9 cellular contexts compared by ENCODE assay signal in the genomic region with DNA sequence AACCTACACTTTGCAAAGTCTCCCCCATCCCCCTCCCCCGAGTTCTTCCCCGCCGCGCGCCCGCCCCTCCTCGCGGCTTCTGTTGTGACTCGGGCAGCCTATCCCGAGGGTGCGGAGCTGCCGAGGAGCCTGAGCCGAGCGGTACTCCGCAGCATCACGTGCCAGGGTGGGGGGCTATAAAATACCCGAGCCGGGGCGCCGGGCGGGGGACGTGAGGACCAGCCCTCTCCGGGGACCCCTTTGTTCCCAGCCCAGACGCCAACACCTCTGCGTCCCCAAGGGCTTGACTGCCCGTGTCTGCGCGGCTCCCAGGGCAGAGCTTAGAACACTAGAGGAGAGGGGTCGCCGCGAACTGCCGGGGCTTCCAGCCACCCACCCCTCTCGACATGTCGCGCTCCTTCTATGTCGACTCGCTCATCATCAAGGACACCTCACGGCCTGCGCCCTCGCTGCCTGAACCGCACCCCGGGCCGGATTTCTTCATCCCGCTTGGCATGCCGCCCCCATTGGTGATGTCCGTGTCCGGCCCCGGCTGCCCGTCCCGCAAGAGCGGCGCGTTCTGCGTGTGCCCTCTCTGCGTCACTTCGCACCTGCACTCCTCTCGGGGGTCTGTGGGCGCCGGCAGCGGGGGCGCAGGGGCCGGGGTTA. TPM values are rescaled to one million over a fixed set of nuclear protein-coding genes. Genes with fewer than 3 reads are reported as not detected.
A peak's percentile ranks its signal among the peaks of the same experiment; 100 is the strongest.
DNase-seq lines count a peak whose midpoint lies in the region; ATAC-seq and TF ChIP-seq lines count a peak whose summit lies in the region.
"Had no signal": no experiment of that assay in that cellular context is flagged by ENCODE, and none has a peak within 500 bp of the region (broad histone marks: within the 10 kb centered on the region; RNA-seq: fewer than 3 reads in every experiment).

A gene (plus strand): TSS at position 205 of the 648 bp plus-strand sequence. CDS start 182 bp downstream, at position 387.

- H3K4me1 Mint-ChIP-seq in activated CD4-positive, alpha-beta T cell treated with anti-CD3 and anti-CD28 coated beads for 36 hours = peaks cover 50% of the 10 kb centered on the region
- peaks cover 45% of the 10 kb centered on the region for H3K4me1 Mint-ChIP-seq in activated naive CD8-positive, alpha-beta T cell (ENCODE audit: low read depth)

- peak within 1 kb of the TSS; percentile 41 for H3K4me3 ChIP-seq in suprapubic skin

- H3K4me1 ChIP-seq in suprapubic skin = peaks cover 37% of the 10 kb centered on the region

- no peak within 1 kb of the TSS for H3K27ac Mint-ChIP-seq in activated CD4-positive, alpha-beta T cell treated with anti-CD3 and anti-CD28 coated beads for 36 hours
- no peak within 1 kb of the TSS for H3K27ac Mint-ChIP-seq in activated naive CD8-positive, alpha-beta T cell

- peaks cover 83% of the 10 kb centered on the region for H3K27me3 Mint-ChIP-seq in activated CD4-positive, alpha-beta T cell treated with anti-CD3 and anti-CD28 coated beads for 36 hours
- H3K27me3 Mint-ChIP-seq in activated naive CD8-positive, alpha-beta T cell = peaks cover 69% of the 10 kb centered on the region

- no peak for TF ChIP-seq POLR2A in suprapubic skin (IDR thresholded peaks at IDR 0.05)

- H3K27me3 ChIP-seq in suprapubic skin = peaks cover 100% of the 10 kb centered on the region

- ATAC-seq in activated CD4-positive, alpha-beta T cell treated with anti-CD3 and anti-CD28 coated beads for 36 hours = no peak
- no peak for ATAC-seq in GM21717 (IDR thresholded peaks at IDR 0.05; ENCODE audit: unreplicated experiment)

- CTCF ChIA-PET in activated CD4-positive, alpha-beta T cell treated with anti-CD3 and anti-CD28 coated beads for 36 hours (lab: Charles Lee) = interaction anchor here (1.1 kb wide), 1 partner anchor 8 kb away, joined by 4 read pairs; no protein-coding TSS in a partner anchor

- H3K9me3 Mint-ChIP-seq in activated CD4-positive, alpha-beta T cell treated with anti-CD3 and anti-CD28 coated beads for 36 hours (ENCODE audit: low read depth) = no peaks in the 10 kb centered on the region
- no peaks in the 10 kb centered on the region for H3K9me3 Mint-ChIP-seq in activated naive CD8-positive, alpha-beta T cell (ENCODE audit: low read depth)

- no peak for TF ChIP-seq EP300 in suprapubic skin (IDR thresholded peaks at IDR 0.05)

- 0% methylated on average over 5 of the region's 62 CpGs for WGBS in suprapubic skin

- H3K36me3 ChIP-seq in suprapubic skin = no peaks in the 10 kb centered on the region

- H3K9me3 ChIP-seq in suprapubic skin = no peaks in the 10 kb centered on the region

- peak; percentile 26 for DNase-seq in activated CD4-positive, alpha-beta T cell treated with anti-CD3 and anti-CD28 coated beads for 36 hours
- DNase-seq in activated CD4-positive, alpha-beta T cell treated with anti-CD3 and anti-CD28 coated beads for 4 hours = no peak
- DNase-seq in iPS-NIHi11 (ENCODE audit: low spot score) = peak; percentile 46
- peak in 1 of 2 donors; percentile 81 for DNase-seq in suprapubic skin (ENCODE audit: low spot score in 2 of 2)
- no peak for DNase-seq in RPMI8226
- DNase-seq in SIG-M5 (lab: John Stamatoyannopoulos, UW) = no peak

- no peak within 1 kb of the TSS for H3K27ac ChIP-seq in suprapubic skin

- no peaks in the 10 kb centered on the region for H3K36me3 Mint-ChIP-seq in activated CD4-positive, alpha-beta T cell treated with anti-CD3 and anti-CD28 coated beads for 36 hours (ENCODE audit: low read depth)
- no peaks in the 10 kb centered on the region for H3K36me3 Mint-ChIP-seq in activated naive CD8-positive, alpha-beta T cell

- intact Hi-C loops in activated CD4-positive, alpha-beta T cell treated with anti-CD3 and anti-CD28 coated beads for 36 hours (cut with DNase I, micrococcal nuclease) = loop anchor here in 1 of 2 experiments (10.0 kb wide), 1 partner anchor 175 kb away; no protein-coding TSS in a partner anchor

- peak within 1 kb of the TSS; percentile 38 for H3K4me3 Mint-ChIP-seq in activated CD4-positive, alpha-beta T cell treated with anti-CD3 and anti-CD28 coated beads for 36 hours
- peak within 1 kb of the TSS; percentile 74 for H3K4me3 Mint-ChIP-seq in activated naive CD8-positive, alpha-beta T cell

- no peak for TF ChIP-seq CTCF in suprapubic skin (IDR thresholded peaks at IDR 0.05)

- POLR2A ChIA-PET in activated CD4-positive, alpha-beta T cell treated with anti-CD3 and anti-CD28 coated beads for 36 hours (lab: Charles Lee) = no interaction called here

RNA-seq across cellular contexts. Expression of the gene that starts here (rescaled TPM):
- total RNA-seq in activated CD4-positive, alpha-beta T cell treated with anti-CD3 and anti-CD28 coated beads for 36 hours = not detected
- under 1 TPM in 1 of 4 donors, not detected in 3; 0.53 TPM for total RNA-seq in suprapubic skin
- total RNA-seq: LHCN-M2 had no signal

Comparison
In these comparisons a context has a peak if more than half of its experiments do, and no peak if none do; other contexts are left out.
1. Peak in DNase-seq in activated CD4-positive, alpha-beta T cell treated with anti-CD3 and anti-CD28 coated beads for 36 hours; RNA of the gene not detected or under 1 TPM.